In the genomic region with DNA sequence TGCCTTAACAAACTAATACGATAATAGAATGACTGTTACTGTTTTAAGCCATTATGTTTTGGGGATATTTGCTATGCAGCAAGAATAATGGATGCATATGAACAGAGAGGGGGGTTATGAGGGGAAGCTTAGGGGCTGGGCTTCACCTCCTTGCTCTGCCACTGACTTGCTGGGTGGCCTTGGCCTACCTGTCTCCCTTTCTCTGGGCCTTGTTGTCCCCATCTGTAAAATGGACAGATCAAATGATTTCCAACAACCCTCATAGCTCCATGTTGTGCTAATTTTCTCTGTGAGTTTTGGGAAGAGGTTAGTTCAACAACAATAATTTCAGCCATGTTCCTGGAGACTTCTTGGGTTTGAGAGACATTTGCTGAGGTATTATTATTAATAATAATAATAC, we compare ENCODE assay signal across 27 cellular contexts.
"Had no signal": no experiment of that assay in that cellular context is flagged by ENCODE, and none has a peak within 500 bp of the region (broad histone marks: within the 10 kb centered on the region; RNA-seq: fewer than 3 reads in every experiment).

No MANE protein-coding gene starts in this region.

- H3K4me3 ChIP-seq: stomach, suprapubic skin, testis, thoracic aorta, thyroid gland, tibial artery, tibial nerve, transverse colon, upper lobe of left lung, upper lobe of right lung, uterus, vagina had no signal

- H3K27ac ChIP-seq: stomach, suprapubic skin, testis, thoracic aorta, thyroid gland, tibial artery, tibial nerve, transverse colon, upper lobe of left lung, upper lobe of right lung, uterus, vagina had no signal

- DNase-seq: stimulated activated CD4-positive, alpha-beta T cell treated with anti-CD3 and anti-CD28 coated beads, Interleukin-2, amount 100 ng/mL, for 48 hours; stimulated activated CD4-positive, alpha-beta T cell treated with anti-CD3 and anti-CD28 coated beads, Interleukin-4, amount 100 ng/mL, for 1 hour; stimulated activated CD4-positive, alpha-beta T cell treated with anti-CD3 and anti-CD28 coated beads, Interleukin-4, amount 100 ng/mL, for 24 hours; stimulated activated CD4-positive, alpha-beta T cell treated with anti-CD3 and anti-CD28 coated beads, Interleukin-4, amount 100 ng/mL, for 4 hours; stimulated activated CD8-positive, alpha-beta memory T cell treated with anti-CD3 and anti-CD28 coated beads, Interleukin-4, amount 100 ng/mL, for 48 hours; stimulated activated naive B cell treated with anti-CD40 and anti-IgM and Interleukin-4, amounts not matched to agents 10 μg/mL and 1 μg/mL and 100 μg/mL, for 72 hours; stimulated activated naive CD4-positive, alpha-beta T cell; stimulated activated naive CD4-positive, alpha-beta T cell treated with Interleukin-2 at 50 U/mL for 16 hours; stimulated activated naive CD8-positive, alpha-beta T cell treated with anti-CD3 and anti-CD28 coated beads, Interleukin-15, amount 100 ng/mL, for 72 hours; stimulated activated naive CD8-positive, alpha-beta T cell treated with anti-CD3 and anti-CD28 coated beads, Interleukin-15, Interleukin-2, amounts not matched to agents 100 U/mL and 50 U/mL, for 24 hours; stomach; substantia nigra; testis; thyroid gland; tibial artery; transverse colon; trophoblast cell; upper lobe of left lung; upper lobe of right lung; uterus had no signal

- ATAC-seq: stimulated activated effector memory CD8-positive, alpha-beta T cell treated with anti-CD3 and anti-CD28 coated beads, Interleukin-12 subunit alpha, Interleukin-12 subunit beta, amount 100 ng/mL, for 72 hours; stimulated activated memory B cell treated with anti-CD40 and anti-IgM and Interleukin-4, amounts not matched to agents 10 μg/mL and 1 μg/mL and 100 μg/mL, for 72 hours; stimulated activated naive B cell treated with anti-CD40 and anti-IgM and Interleukin-4, amounts not matched to agents 10 μg/mL and 1 μg/mL and 100 μg/mL, for 72 hours; stimulated activated naive CD8-positive, alpha-beta T cell treated with anti-CD3 and anti-CD28 coated beads, Interleukin-15, amount 100 ng/mL, for 72 hours; stimulated activated naive CD8-positive, alpha-beta T cell treated with anti-CD3 and anti-CD28 coated beads, Interleukin-15, Interleukin-2, amounts not matched to agents 100 U/mL and 50 U/mL, for 24 hours; upper lobe of right lung had no signal

- H3K9me3 ChIP-seq: suprapubic skin, testis, thoracic aorta, thyroid gland, tibial artery, transverse colon, upper lobe of right lung, uterus, vagina had no signal

- FAIRE-seq: urothelium cell line had no signal

- H3K27me3 ChIP-seq: stomach, suprapubic skin, testis, thyroid gland, tibial artery, tibial nerve, transverse colon, upper lobe of left lung, upper lobe of right lung, uterus, vagina had no signal

- H3K36me3 ChIP-seq: stomach, suprapubic skin, thoracic aorta, thyroid gland, tibial artery, tibial nerve, transverse colon, upper lobe of left lung, upper lobe of right lung, uterus, vagina had no signal

- H3K4me1 ChIP-seq: stomach, suprapubic skin, testis, thyroid gland, tibial artery, tibial nerve, transverse colon, upper lobe of left lung, upper lobe of right lung, uterus, vagina had no signal
